13 cellular contexts compared by ENCODE assay signal in the genomic region with DNA sequence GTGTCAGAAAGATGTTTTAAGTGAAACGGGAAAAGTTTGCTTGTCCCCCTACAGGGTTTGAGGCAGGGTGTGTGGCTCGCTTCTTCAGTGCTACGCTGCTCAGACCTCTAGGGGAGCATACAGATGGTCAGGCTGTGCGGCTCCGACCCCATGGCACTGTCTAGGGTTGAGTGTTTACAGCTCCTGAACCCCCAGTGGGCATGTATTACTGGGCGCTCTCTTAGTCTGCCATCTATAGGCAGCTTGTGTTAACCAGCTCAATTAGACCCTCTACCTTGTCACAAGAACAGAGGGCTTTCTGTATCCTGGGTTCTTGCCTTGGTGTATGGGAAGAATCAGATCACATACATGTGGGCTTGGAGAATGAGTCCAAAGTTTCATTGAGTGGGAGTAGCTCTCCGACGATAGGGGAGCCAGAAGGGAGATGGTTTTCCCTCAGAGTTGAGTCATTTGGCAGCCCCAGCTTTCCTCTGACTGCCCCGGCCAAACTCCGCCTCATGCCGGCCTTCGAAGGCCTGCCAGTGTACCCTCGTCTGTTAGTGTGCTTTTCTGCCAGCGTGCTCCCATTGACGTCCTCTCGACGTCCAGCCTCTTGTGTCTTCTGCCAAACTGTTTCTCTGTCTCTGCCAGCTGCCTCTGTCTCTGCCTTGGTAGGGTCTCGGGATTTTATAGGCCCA. TPM values are rescaled to one million over a fixed set of nuclear protein-coding genes. Genes with fewer than 3 reads are reported as not detected.
DNase-seq lines count a peak whose midpoint lies in the region; ATAC-seq, FAIRE-seq and TF ChIP-seq lines count a peak whose summit lies in the region.
"Had no signal": no experiment of that assay in that cellular context is flagged by ENCODE, and none has a peak within 500 bp of the region (broad histone marks: within the 10 kb centered on the region; RNA-seq: fewer than 3 reads in every experiment).

No MANE protein-coding gene starts in this region.

- no peak overlapping the region for H2BK120ac ChIP-seq in mesendoderm (ENCODE audit: low read depth, low read length)

- H2AFZ ChIP-seq in astrocyte (ENCODE audit: low read depth, low read length): peak overlapping the region; percentile 54

- H3K79me2 ChIP-seq in astrocyte (ENCODE audit: insufficient read depth, low read length): no peaks in the 10 kb centered on the region
- no peaks in the 10 kb centered on the region for H3K79me2 ChIP-seq in mesendoderm (ENCODE audit: control insufficient read depth, insufficient read depth, low read length)

- no peak overlapping the region for H2BK5ac ChIP-seq in mesendoderm (ENCODE audit: low read length)

- H4K20me1 ChIP-seq in astrocyte (ENCODE audit: insufficient read depth, low read length): no peaks in the 10 kb centered on the region

- H3K4me1 Mint-ChIP-seq in astrocyte (ENCODE audit: low read depth, unreplicated experiment): peaks cover 15% of the 10 kb centered on the region
- H3K4me1 Mint-ChIP-seq: brain, naive B cell had no signal

- H3K9me3 ChIP-seq in MG63 (no peaks in the 10 kb centered on the region), astrocyte (ENCODE audit: insufficient read depth, low read depth, low read length) (no peaks in the 10 kb centered on the region)
- H3K9me3 ChIP-seq: SJSA1 had no signal

- H3K27me3 Mint-ChIP-seq in astrocyte (ENCODE audit: low read depth, unreplicated experiment): no peaks in the 10 kb centered on the region
- H3K27me3 Mint-ChIP-seq: brain had no signal

- H3K36me3 ChIP-seq in MG63: no peaks in the 10 kb centered on the region
- H3K36me3 ChIP-seq in astrocyte (ENCODE audit: insufficient read depth, low read length): no peaks in the 10 kb centered on the region
- no peaks in the 10 kb centered on the region for H3K36me3 ChIP-seq in mesendoderm (ENCODE audit: control insufficient read depth, insufficient read depth, low read length)
- H3K36me3 ChIP-seq: SJSA1 had no signal

- H3K9me3 Mint-ChIP-seq in astrocyte (ENCODE audit: unreplicated experiment): no peaks in the 10 kb centered on the region
- H3K9me3 Mint-ChIP-seq: brain, naive B cell had no signal

- no peaks in the 10 kb centered on the region for H3K79me1 ChIP-seq in mesendoderm (ENCODE audit: low read length)

- H3K36me3 Mint-ChIP-seq in astrocyte (ENCODE audit: low read depth, unreplicated experiment): no peaks in the 10 kb centered on the region
- H3K36me3 Mint-ChIP-seq: brain; CD8-positive, alpha-beta T cell; naive B cell had no signal

- no peak overlapping the region for H2AK5ac ChIP-seq in mesendoderm (ENCODE audit: low read length)

- no peak overlapping the region for H3K9ac ChIP-seq in astrocyte (ENCODE audit: low read length)
- no peak overlapping the region for H3K9ac ChIP-seq in mesendoderm (ENCODE audit: low read length)

- TF ChIP-seq CTCF in GM12874 (IDR thresholded peaks at IDR 0.05; ENCODE audit: insufficient read depth, low read depth, low read length): 0 out of 2 replicates have a peak, but pooled peaks have one; percentile 5
- TF ChIP-seq CTCF in astrocyte (IDR thresholded peaks at IDR 0.05; ENCODE audit: insufficient read depth, low read depth, low read length): no peak

- H4K5ac ChIP-seq in mesendoderm (ENCODE audit: low read length): no peak overlapping the region

- no peak overlapping the region for H3K4ac ChIP-seq in mesendoderm (ENCODE audit: low read depth, low read length)

- FAIRE-seq in astrocyte (lab: Jason Lieb, UNC): no peak
- FAIRE-seq: keratinocyte had no signal

- H3K27ac Mint-ChIP-seq in astrocyte (ENCODE audit: unreplicated experiment): no peak overlapping the region
- H3K27ac Mint-ChIP-seq: brain; CD8-positive, alpha-beta T cell; naive B cell had no signal

- no peak overlapping the region for H3K56ac ChIP-seq in mesendoderm (ENCODE audit: low read length)

- no peak overlapping the region for H3K27ac ChIP-seq in astrocyte (ENCODE audit: low read depth, low read length)
- no peak overlapping the region for H3K27ac ChIP-seq in mesendoderm (ENCODE audit: low read depth, low read length)

- H3K27me3 ChIP-seq in MG63 (no peaks in the 10 kb centered on the region), astrocyte (ENCODE audit: insufficient read depth, low read length) (no peaks in the 10 kb centered on the region), mesendoderm (ENCODE audit: insufficient read depth, low read length, poor library complexity) (no peaks in the 10 kb centered on the region)
- H3K27me3 ChIP-seq: SJSA1 had no signal

- peaks cover 10% of the 10 kb centered on the region for H3K4me1 ChIP-seq in astrocyte (ENCODE audit: insufficient read depth, low read length)
- no peaks in the 10 kb centered on the region for H3K4me1 ChIP-seq in mesendoderm (ENCODE audit: control insufficient read depth, low read depth, low read length)

- H3K4me3 ChIP-seq in MG63: no peak overlapping the region
- no peak overlapping the region for H3K4me3 ChIP-seq in astrocyte (ENCODE audit: insufficient read depth, low read depth, low read length)
- H3K4me3 ChIP-seq in mesendoderm (ENCODE audit: low read length): no peak overlapping the region
- H3K4me3 ChIP-seq: SJSA1 had no signal

- no CpG with 5 or more reads among the region's 18 CpGs for WGBS in mesendoderm (ENCODE audit: extremely low coverage, insufficient coverage, low lambda C conversion rate)

- H3K18ac ChIP-seq in mesendoderm (ENCODE audit: low read length): no peak overlapping the region

- no peak overlapping the region for H4K8ac ChIP-seq in mesendoderm (ENCODE audit: low read depth, low read length)

- H3K4me2 ChIP-seq in astrocyte (ENCODE audit: low read length) (no peak overlapping the region), mesendoderm (ENCODE audit: low read length) (no peak overlapping the region)

- H3K23ac ChIP-seq in mesendoderm (ENCODE audit: low read length): no peak overlapping the region

- peak; percentile 85 for DNase-seq in MG63
- DNase-seq in astrocyte (ENCODE audit: low read depth): peak; percentile 20
- peak; percentile 49 for DNase-seq in mesendoderm
- DNase-seq: CD8-positive, alpha-beta T cell; erythroblast; naive B cell had no signal

- ATAC-seq in GM19397 (IDR thresholded peaks at IDR 0.05; ENCODE audit: unreplicated experiment) (no peak), GM18511 (IDR thresholded peaks at IDR 0.05; ENCODE audit: unreplicated experiment) (no peak), GM21717 (IDR thresholded peaks at IDR 0.05; ENCODE audit: unreplicated experiment) (no peak)
- ATAC-seq: CD8-positive, alpha-beta T cell had no signal

- H3K4me3 Mint-ChIP-seq in astrocyte (ENCODE audit: unreplicated experiment): no peak overlapping the region
- H3K4me3 Mint-ChIP-seq: brain; CD8-positive, alpha-beta T cell; naive B cell had no signal

- no peak overlapping the region for H2BK15ac ChIP-seq in mesendoderm (replicated peaks; ENCODE audit: low read depth)

RNA-seq across cellular contexts. Expression of a gene that starts 38.6 kb away (rescaled TPM):
- 0.10 and 0.49 TPM in 2 replicates for total RNA-seq in MG63 (2014; rRNA removed; shearing (Covaris generic); ENCODE audit: low replicate concordance)
- total RNA-seq in astrocyte: 18.7 and 19.6 TPM in 2 replicates
- 0.28 TPM for polyA plus RNA-seq in mesendoderm (2013, experiment 1 of 2)
- polyA plus RNA-seq in mesendoderm (2013, experiment 2 of 2): 0.27 TPM
- total RNA-seq: CD8-positive, alpha-beta T cell; SJSA1 had no signal
- polyA plus RNA-seq: keratinocyte had no signal

Comparison
In these comparisons a context has a peak if more than half of its experiments do, and no peak if none do; other contexts are left out.
1. DNase-seq: peak in every context shown above with its lines; median percentile 85 in MG63; 49 in mesendoderm; 20 in astrocyte.
2. RNA of a gene that starts 38.6 kb away (total RNA-seq): 18.7 to 19.6 TPM in astrocyte; 0.10 to 0.49 TPM in MG63; every median in the first group is over 10 times any median in the second.